Comparison of ENCODE assay signal across 10 cellular contexts in the genomic region with DNA sequence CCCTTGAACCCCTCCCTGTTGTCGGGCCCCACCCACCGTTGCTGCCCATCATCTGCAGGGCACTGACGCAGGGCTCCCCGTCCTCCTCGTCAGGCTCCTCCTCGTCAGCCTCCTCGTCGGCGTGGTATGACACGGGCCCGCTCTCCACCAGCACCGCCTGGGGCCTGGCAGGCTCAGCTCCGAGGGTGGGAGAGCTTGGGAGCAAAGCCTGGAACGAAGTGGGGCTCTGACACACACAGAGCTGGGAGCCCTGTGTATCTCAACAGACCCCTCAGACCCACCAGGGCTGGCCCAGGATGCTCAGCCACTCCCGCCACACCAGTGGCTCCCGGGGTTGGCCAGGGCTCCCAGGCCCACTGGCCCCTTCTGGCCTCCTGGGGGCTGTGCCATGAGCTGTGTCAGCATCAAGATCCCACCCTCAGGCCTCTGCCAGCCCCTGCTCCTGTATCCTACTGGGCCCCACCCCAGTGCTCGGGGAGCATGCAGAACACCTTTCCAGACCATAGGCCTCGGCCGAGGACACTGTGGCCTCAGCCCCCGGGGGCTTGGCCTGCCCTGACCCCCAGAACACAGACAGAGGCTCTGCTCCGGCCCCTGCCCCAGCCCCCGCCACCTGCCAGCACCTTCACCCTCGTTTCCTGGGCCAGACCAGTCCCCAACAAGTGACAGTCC. TPM values are rescaled to one million over a fixed set of nuclear protein-coding genes. Genes with fewer than 3 reads are reported as not detected.
"Had no signal": no experiment of that assay in that cellular context is flagged by ENCODE, and none has a peak within 500 bp of the region (broad histone marks: within the 10 kb centered on the region; RNA-seq: fewer than 3 reads in every experiment).

No MANE protein-coding gene starts in this region.

- ATAC-seq: HCT116, K562 had no signal

- H3K9me3 Mint-ChIP-seq: HFFc6 had no signal

- H3K9me3 ChIP-seq: HAP-1 had no signal

- H3K4me1 ChIP-seq: HAP-1 had no signal

- H3K27ac Mint-ChIP-seq: HFFc6 had no signal

- H3K4me3 ChIP-seq: GM23248, HAP-1, K562 had no signal

- H3K4me3 Mint-ChIP-seq: HFFc6 had no signal

- H3K9ac ChIP-seq: GM23248 had no signal

- H3K27ac ChIP-seq: GM23248, HL-60 had no signal

- DNase-seq: GM23248, GOT3, H7, HFFc6, IMR-90, KG1 had no signal

RNA-seq across cellular contexts. Expression of gene BTBD6, which starts 37.1 kb away (rescaled TPM):
- total RNA-seq: K562 had no signal
